ENCODE assay signal across 16 cellular contexts in the genomic region with DNA sequence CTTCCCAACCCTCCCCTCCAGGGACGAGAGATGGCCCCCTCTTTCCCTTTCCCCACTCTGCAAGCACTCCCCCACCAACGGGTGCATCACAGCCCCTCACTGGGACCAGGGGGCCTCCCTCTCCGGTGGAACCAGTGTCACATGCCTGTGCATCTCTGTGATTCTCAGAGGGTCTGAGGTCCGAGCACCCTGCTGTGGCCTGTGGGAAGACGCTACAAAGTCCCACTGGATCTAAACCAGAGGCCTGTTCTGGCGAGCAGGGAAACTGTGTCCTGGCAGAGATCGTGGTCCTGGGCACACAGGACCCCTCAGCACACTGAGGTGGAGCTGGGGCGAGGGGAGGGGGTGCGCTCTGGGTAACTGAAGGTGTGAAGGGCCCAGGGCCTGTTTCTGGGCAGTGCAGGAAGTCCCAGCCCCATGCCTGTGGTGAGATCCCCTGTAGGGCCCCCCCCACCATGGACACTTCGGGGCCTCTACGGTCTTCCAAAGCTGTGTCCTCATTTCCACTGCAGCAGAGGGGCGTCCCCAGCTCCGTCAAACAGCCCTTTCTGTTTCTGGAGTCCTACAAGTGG. TPM values are rescaled to one million over a fixed set of nuclear protein-coding genes. Genes with fewer than 3 reads are reported as not detected.
DNase-seq lines count a peak whose midpoint lies in the region; ATAC-seq, FAIRE-seq and TF ChIP-seq lines count a peak whose summit lies in the region.
"Had no signal": no experiment of that assay in that cellular context is flagged by ENCODE, and none has a peak within 500 bp of the region (broad histone marks: within the 10 kb centered on the region; RNA-seq: fewer than 3 reads in every experiment).

No MANE protein-coding gene starts in this region.

- POLR2A ChIA-PET in CD8-positive, alpha-beta T cell (lab: Charles Lee), result no interaction called here

- H3K4me3 ChIP-seq in CD8-positive, alpha-beta T cell (ENCODE audit: low read depth, low read length), result no peak overlapping the region
- no peak overlapping the region for H3K4me3 ChIP-seq in colonic mucosa
- H3K4me3 ChIP-seq: left lung had no signal

- no peaks in the 10 kb centered on the region for H3K4me1 Mint-ChIP-seq in T-helper 1 cell treated with Interleukin-12 subunit alpha and Interleukin-12 subunit beta and Interleukin-4 antibody, amounts not matched to agents 30 μg/mL and 1 μg/mL, for 36 hours (ENCODE audit: low read depth)
- H3K4me1 Mint-ChIP-seq in CD8-positive, alpha-beta T cell (ENCODE audit: low read depth), result peaks cover 5% of the 10 kb centered on the region
- H3K4me1 Mint-ChIP-seq in nephron progenitor cell, result peaks cover 33% of the 10 kb centered on the region

- H3K27ac ChIP-seq in CD8-positive, alpha-beta T cell (ENCODE audit: low read depth, low read length), result no peak overlapping the region
- H3K27ac ChIP-seq in colonic mucosa, result peak overlapping the region; percentile 95
- H3K27ac ChIP-seq: left lung had no signal

- TF ChIP-seq CTCF in CD8-positive, alpha-beta T cell (IDR thresholded peaks at IDR 0.05), result no peak
- TF ChIP-seq CTCF in colonic mucosa (IDR thresholded peaks at IDR 0.05) (no peak), nephron progenitor cell (IDR thresholded peaks at IDR 0.05) (no peak)

- peaks cover 11% of the 10 kb centered on the region for H3K27me3 ChIP-seq in CD8-positive, alpha-beta T cell (ENCODE audit: insufficient read depth, low read length)
- peaks cover 6% of the 10 kb centered on the region for H3K27me3 ChIP-seq in colonic mucosa

- H3K36me3 ChIP-seq in CD8-positive, alpha-beta T cell (ENCODE audit: insufficient read depth, low read length), result no peaks in the 10 kb centered on the region
- H3K36me3 ChIP-seq in colonic mucosa, result no peaks in the 10 kb centered on the region
- H3K36me3 ChIP-seq: left lung had no signal

- no peak for ATAC-seq in CD8-positive, alpha-beta T cell
- ATAC-seq: left lung, right cardiac atrium had no signal

- DNase-seq in T-helper 1 cell, result no peak
- no peak for DNase-seq in CD8-positive, alpha-beta T cell
- no peak for DNase-seq in colonic mucosa
- no peak for DNase-seq in nephron progenitor cell
- no peak for DNase-seq in GM12891 (ENCODE audit: insufficient read length, low spot score)
- no peak for DNase-seq in NAMALWA (ENCODE audit: low spot score)
- no peak for DNase-seq in GF-D8 (lab: John Stamatoyannopoulos, UW)
- DNase-seq: activated CD4-positive, alpha-beta memory T cell treated with anti-CD3 and anti-CD28 coated beads, Interleukin-2, amount 10 ng/mL, durations not matched to agents 7 days and 5 days; Karpas-422; left lung; NCI-H1417 treated with DMSO at 0.1 percent for 48 hours; NCI-H226; right cardiac atrium had no signal

- no peak for FAIRE-seq in GM12891 (lab: Jason Lieb, UNC)
- FAIRE-seq: bronchial epithelial cell had no signal

- intact Hi-C loops in CD8-positive, alpha-beta T cell (cut with DNase I, micrococcal nuclease), result no loop called here
- intact Hi-C loops in colonic mucosa (cut with DNase I), result no loop called here

- H3K4me3 Mint-ChIP-seq in T-helper 1 cell treated with Interleukin-12 subunit alpha and Interleukin-12 subunit beta and Interleukin-4 antibody, amounts not matched to agents 30 μg/mL and 1 μg/mL, for 36 hours, result peak overlapping the region; percentile 40
- peak overlapping the region; percentile 55 for H3K4me3 Mint-ChIP-seq in CD8-positive, alpha-beta T cell
- H3K4me3 Mint-ChIP-seq in nephron progenitor cell, result peak overlapping the region; percentile 72

- H3K4me1 ChIP-seq in CD8-positive, alpha-beta T cell (ENCODE audit: insufficient read depth, low read length), result peaks cover 4% of the 10 kb centered on the region
- H3K4me1 ChIP-seq in colonic mucosa, result peaks cover 13% of the 10 kb centered on the region

- peaks cover 19% of the 10 kb centered on the region for H3K27me3 Mint-ChIP-seq in T-helper 1 cell treated with Interleukin-12 subunit alpha and Interleukin-12 subunit beta and Interleukin-4 antibody, amounts not matched to agents 30 μg/mL and 1 μg/mL, for 36 hours (ENCODE audit: low read depth)
- H3K27me3 Mint-ChIP-seq in CD8-positive, alpha-beta T cell (ENCODE audit: low read depth), result peaks cover 19% of the 10 kb centered on the region
- peaks cover 37% of the 10 kb centered on the region for H3K27me3 Mint-ChIP-seq in nephron progenitor cell (ENCODE audit: low read depth, poor library complexity)

- TF ChIP-seq POLR2A in GM12891 (IDR thresholded peaks at IDR 0.05; ENCODE audit: low read depth, low read length), result no peak

- H3K9ac ChIP-seq in colonic mucosa (ENCODE audit: low read depth in 2 of 2, low read length in 2 of 2), result peak overlapping the region in 1 of 2 donors; percentile 76

- H3K9me3 ChIP-seq in CD8-positive, alpha-beta T cell (ENCODE audit: low read length), result no peaks in the 10 kb centered on the region
- H3K9me3 ChIP-seq in colonic mucosa, result no peaks in the 10 kb centered on the region
- H3K9me3 ChIP-seq: left lung had no signal

- no peaks in the 10 kb centered on the region for H3K9me3 Mint-ChIP-seq in T-helper 1 cell treated with Interleukin-12 subunit alpha and Interleukin-12 subunit beta and Interleukin-4 antibody, amounts not matched to agents 30 μg/mL and 1 μg/mL, for 36 hours
- no peaks in the 10 kb centered on the region for H3K9me3 Mint-ChIP-seq in CD8-positive, alpha-beta T cell
- H3K9me3 Mint-ChIP-seq in nephron progenitor cell, result no peaks in the 10 kb centered on the region
- H3K9me3 Mint-ChIP-seq: activated CD4-positive, alpha-beta memory T cell treated with anti-CD3 and anti-CD28 coated beads, Interleukin-2, amount 10 ng/mL, durations not matched to agents 7 days and 5 days had no signal

- no peak overlapping the region for H3K27ac Mint-ChIP-seq in T-helper 1 cell treated with Interleukin-12 subunit alpha and Interleukin-12 subunit beta and Interleukin-4 antibody, amounts not matched to agents 30 μg/mL and 1 μg/mL, for 36 hours
- no peak overlapping the region for H3K27ac Mint-ChIP-seq in CD8-positive, alpha-beta T cell
- no peak overlapping the region for H3K27ac Mint-ChIP-seq in nephron progenitor cell
- H3K27ac Mint-ChIP-seq: activated CD4-positive, alpha-beta memory T cell treated with anti-CD3 and anti-CD28 coated beads, Interleukin-2, amount 10 ng/mL, durations not matched to agents 7 days and 5 days; CD14-positive monocyte had no signal

- CTCF ChIA-PET in CD8-positive, alpha-beta T cell (lab: Charles Lee), result no interaction called here

- H3K36me3 Mint-ChIP-seq in T-helper 1 cell treated with Interleukin-12 subunit alpha and Interleukin-12 subunit beta and Interleukin-4 antibody, amounts not matched to agents 30 μg/mL and 1 μg/mL, for 36 hours (ENCODE audit: low read depth), result no peaks in the 10 kb centered on the region
- no peaks in the 10 kb centered on the region for H3K36me3 Mint-ChIP-seq in CD8-positive, alpha-beta T cell
- H3K36me3 Mint-ChIP-seq in nephron progenitor cell (ENCODE audit: low read depth), result no peaks in the 10 kb centered on the region
- H3K36me3 Mint-ChIP-seq: CD14-positive monocyte had no signal

TF ChIP-seq in GM12891, 5 proteins besides CTCF, POLR2A, EP300 and RAD21:
- TF ChIP-seq PAX5 (IDR thresholded peaks at IDR 0.05; ENCODE audit: insufficient read depth, low read length, severe bottlenecking), result no peak
- TF ChIP-seq POU2F2 (IDR thresholded peaks at IDR 0.05; ENCODE audit: low read depth, low read length), result no peak
- TF ChIP-seq TAF1 (IDR thresholded peaks at IDR 0.05; ENCODE audit: low read depth, low read length), result no peak
- no peak for TF ChIP-seq SPI1 (IDR thresholded peaks at IDR 0.05; ENCODE audit: low read depth, low read length)
- TF ChIP-seq POLR2AphosphoS5 (IDR thresholded peaks at IDR 0.05; ENCODE audit: low read depth, low read length), result no peak

RNA-seq across cellular contexts. Expression of a gene that starts 8.0 kb away (rescaled TPM):
- under 1 TPM; 0.16 to 0.44 TPM for total RNA-seq in CD8-positive, alpha-beta T cell
- 10 to 100 TPM; 39.6 to 67.5 TPM for total RNA-seq in colonic mucosa
- polyA plus RNA-seq in GM12891 (2012; ENCODE audit: low read depth, missing spikeins), result 0.82 TPM
- polyA plus RNA-seq: CD14-positive monocyte had no signal

Comparison
In these comparisons a context has a peak if more than half of its experiments do, and no peak if none do; other contexts are left out.
1. RNA of a gene that starts 8.0 kb away (total RNA-seq): 39.6 to 67.5 TPM in colonic mucosa; 0.16 to 0.44 TPM in CD8-positive, alpha-beta T cell; every median in the first group is over 10 times any median in the second.
2. Peak in every context shown above with its lines, with median percentiles within 50 percentile points of each other: H3K4me3 Mint-ChIP-seq.